18 cellular contexts compared by ENCODE assay signal in the genomic region with DNA sequence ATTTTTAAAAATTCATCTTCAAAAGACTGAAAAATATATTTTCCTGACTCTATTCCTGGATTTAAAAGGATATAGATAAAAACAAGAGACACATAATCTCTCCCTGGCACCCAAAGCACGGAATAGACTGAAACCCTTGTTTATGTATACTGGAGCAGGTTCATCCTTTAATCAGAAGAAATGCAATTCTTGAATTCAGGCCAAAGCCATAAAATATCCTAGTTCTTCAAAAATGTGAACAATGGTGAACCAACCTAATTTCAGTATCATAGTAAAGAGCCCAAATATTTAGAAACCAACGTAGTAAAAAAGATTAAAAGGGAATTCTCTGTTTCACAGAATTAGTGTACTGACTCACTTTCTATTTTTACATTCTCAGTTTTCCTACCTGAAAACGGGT.
DNase-seq lines count a peak whose midpoint lies in the region; ATAC-seq and TF ChIP-seq lines count a peak whose summit lies in the region.
"Had no signal": no experiment of that assay in that cellular context is flagged by ENCODE, and none has a peak within 500 bp of the region (broad histone marks: within the 10 kb centered on the region; RNA-seq: fewer than 3 reads in every experiment).

No MANE protein-coding gene starts in this region.

- no peaks in the 10 kb centered on the region for H3K27me3 ChIP-seq in adipocyte (replicated peaks; ENCODE audit: control insufficient read depth, insufficient read depth, low read length)
- H3K27me3 ChIP-seq: BLaER1 had no signal

- no peak for ATAC-seq in HG02973 (IDR thresholded peaks at IDR 0.05; ENCODE audit: unreplicated experiment)
- ATAC-seq in HG03139 (IDR thresholded peaks at IDR 0.05; ENCODE audit: unreplicated experiment), result no peak
- ATAC-seq: CD8-positive, alpha-beta T cell had no signal

- TF ChIP-seq CTCF in HFFc6 (IDR thresholded peaks at IDR 0.05), result no peak

- H3K27ac Mint-ChIP-seq in HFFc6, result peak overlapping the region; percentile 2
- H3K27ac Mint-ChIP-seq: CD8-positive, alpha-beta T cell had no signal

- H3K4me1 Mint-ChIP-seq in HFFc6 (ENCODE audit: low read depth), result peaks cover 43% of the 10 kb centered on the region

- DNase-seq in A172 (ENCODE audit: low spot score), result peak; percentile 36
- DNase-seq in HFFc6, result peak; percentile 69
- DNase-seq in adipocyte (ENCODE audit: low read depth), result peak; percentile 69
- peak; percentile 84 for DNase-seq in fibroblast of peridontal ligament (ENCODE audit: extremely low read depth)
- no peak for DNase-seq in medulla oblongata (ENCODE audit: extremely low spot score)
- no peak for DNase-seq in NCI-H2029 (lab: John Stamatoyannopoulos, UW)
- DNase-seq: CD8-positive, alpha-beta T cell; DMS53; GOT3; MM.1S; NCI-H1092; NCI-H146; NCI-H2081 treated with DMSO at 0.1 percent for 48 hours; NK-92 treated with Interleukin-12 subunit alpha and Interleukin-12 subunit beta, amount 100 ng/mL, for 24 hours; Right ventricle myocardium superior had no signal

- no peak overlapping the region; the same call in 1 of the 2 replicates for H3K4me3 Mint-ChIP-seq in HFFc6
- H3K4me3 Mint-ChIP-seq: CD8-positive, alpha-beta T cell had no signal

- H3K27me3 Mint-ChIP-seq in HFFc6 (ENCODE audit: insufficient read depth), result no peaks in the 10 kb centered on the region

- no peak overlapping the region for H3K4me3 ChIP-seq in adipocyte (ENCODE audit: low read length)
- H3K4me3 ChIP-seq: BLaER1 had no signal

- no peaks in the 10 kb centered on the region for H3K9me3 ChIP-seq in adipocyte (ENCODE audit: control insufficient read depth, low read length)
- H3K9me3 ChIP-seq: BLaER1 had no signal

- H3K36me3 ChIP-seq in adipocyte (ENCODE audit: control insufficient read depth, insufficient read depth, low read length, severe bottlenecking), result peaks cover 80% of the 10 kb centered on the region

- peaks cover 9% of the 10 kb centered on the region; the same call in 1 of the 2 replicates for H3K36me3 Mint-ChIP-seq in HFFc6 (ENCODE audit: low read depth)

- no peaks in the 10 kb centered on the region for H3K9me3 Mint-ChIP-seq in HFFc6
- H3K9me3 Mint-ChIP-seq: CD8-positive, alpha-beta T cell had no signal

- no peak overlapping the region for H3K9ac ChIP-seq in adipocyte (ENCODE audit: low read length)
- H3K9ac ChIP-seq: BLaER1 had no signal

- H3K4me1 ChIP-seq in adipocyte (ENCODE audit: control insufficient read depth, insufficient read depth, low read length), result no peaks in the 10 kb centered on the region
- H3K4me1 ChIP-seq: BLaER1 had no signal

Comparison
In these comparisons a context has a peak if more than half of its experiments do, and no peak if none do; other contexts are left out.
1. DNase-seq: peak in A172 (single experiment), HFFc6 (single experiment), adipocyte (single experiment) and fibroblast of peridontal ligament (single experiment); none in medulla oblongata (single experiment) and NCI-H2029 (single experiment).